Comparison of ENCODE assay signal across 9 cellular contexts in the genomic region with DNA sequence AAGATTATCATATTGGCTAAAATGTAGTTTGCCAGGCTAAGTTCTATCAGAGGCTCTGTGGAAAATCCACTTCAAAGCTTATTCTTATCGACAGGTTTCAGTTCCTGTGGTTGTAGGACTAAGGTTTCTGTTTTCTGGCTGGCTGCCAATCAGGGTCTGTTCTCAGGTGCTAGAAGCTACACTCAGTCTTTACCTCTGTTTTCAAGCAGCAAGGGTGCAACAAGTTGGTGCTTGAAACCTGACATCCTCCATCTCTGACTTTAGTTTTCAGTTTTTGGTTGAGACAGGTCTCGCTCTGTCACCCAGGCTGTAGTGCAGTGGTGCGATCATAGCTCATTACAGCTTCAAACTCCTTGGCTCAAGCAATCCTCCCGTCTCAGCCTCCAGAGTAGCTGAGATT. TPM values are rescaled to one million over a fixed set of nuclear protein-coding genes. Genes with fewer than 3 reads are reported as not detected.
DNase-seq lines count a peak whose midpoint lies in the region; ATAC-seq and TF ChIP-seq lines count a peak whose summit lies in the region.
"Had no signal": no experiment of that assay in that cellular context is flagged by ENCODE, and none has a peak within 500 bp of the region (broad histone marks: within the 10 kb centered on the region; RNA-seq: fewer than 3 reads in every experiment).

No MANE protein-coding gene starts in this region.

- H3K9me3 Mint-ChIP-seq in activated T-cell treated with anti-CD3 and anti-CD28 coated beads, Interleukin-2, amount 50 U/mL, for 24 hours = no peaks in the 10 kb centered on the region

- H3K4me3 Mint-ChIP-seq in activated T-cell treated with anti-CD3 and anti-CD28 coated beads, Interleukin-2, amount 50 U/mL, for 24 hours = no peak overlapping the region

- H3K36me3 Mint-ChIP-seq in activated T-cell treated with anti-CD3 and anti-CD28 coated beads, Interleukin-2, amount 50 U/mL, for 24 hours (ENCODE audit: low read depth) = peaks cover 84% of the 10 kb centered on the region

- no peak for TF ChIP-seq EP300 in sigmoid colon (IDR thresholded peaks at IDR 0.05)

- no peaks in the 10 kb centered on the region for H3K4me1 ChIP-seq in sigmoid colon

- no peak for TF ChIP-seq POLR2A in sigmoid colon (IDR thresholded peaks at IDR 0.05)

- intact Hi-C loops in sigmoid colon (cut with DNase I) = no loop called here

- no peaks in the 10 kb centered on the region for H3K27me3 ChIP-seq in sigmoid colon

- H3K27me3 Mint-ChIP-seq in activated T-cell treated with anti-CD3 and anti-CD28 coated beads, Interleukin-2, amount 50 U/mL, for 24 hours = no peaks in the 10 kb centered on the region

- peaks cover 0 to 62% (median 28%) of the 10 kb centered on the region in 4 donors for H3K36me3 ChIP-seq in sigmoid colon

- peak; percentile 38 for DNase-seq in activated naive CD4-positive, alpha-beta T cell treated with Interleukin-2 at 50 U/mL for 16 hours
- no peak for DNase-seq in activated naive CD4-positive, alpha-beta T cell (lab: John Stamatoyannopoulos, UW)
- peak; percentile 42 for DNase-seq in activated T-cell treated with anti-CD3 and anti-CD28 coated beads, Interleukin-2, amount 50 U/mL, for 24 hours
- DNase-seq in DMS53 treated with DMSO at 0.1 percent for 48 hours (lab: John Stamatoyannopoulos, UW; ENCODE audit: unreplicated experiment) (no peak), sigmoid colon (no peak), HCEC 1CT (no peak)
- DNase-seq in effector CD8-positive, alpha-beta T cell (lab: John Stamatoyannopoulos, UW) = no peak

- TF ChIP-seq CTCF in sigmoid colon (IDR thresholded peaks at IDR 0.05) = no peak

- H3K9me3 ChIP-seq in sigmoid colon = no peaks in the 10 kb centered on the region

- no peak overlapping the region for H3K27ac ChIP-seq in sigmoid colon
- H3K27ac ChIP-seq: C4-2B had no signal

- peaks cover 28% of the 10 kb centered on the region for H3K4me1 Mint-ChIP-seq in activated T-cell treated with anti-CD3 and anti-CD28 coated beads, Interleukin-2, amount 50 U/mL, for 24 hours (ENCODE audit: low read depth)

- WGBS in sigmoid colon, 2 donors = 69 to 90% methylated on average over 4 of the region's 4 CpGs

- H3K27ac Mint-ChIP-seq in activated T-cell treated with anti-CD3 and anti-CD28 coated beads, Interleukin-2, amount 50 U/mL, for 24 hours = peak overlapping the region; percentile 71

- H3K4me3 ChIP-seq in sigmoid colon = no peak overlapping the region

- ATAC-seq in HG03469 (IDR thresholded peaks at IDR 0.05; ENCODE audit: unreplicated experiment) = peak; percentile 88

RNA-seq across cellular contexts. Expression of a gene that starts 15.3 kb away (rescaled TPM):
- not detected for total RNA-seq in sigmoid colon
- polyA plus RNA-seq in sigmoid colon = not detected

RNA-seq across cellular contexts. Expression of a gene that starts 25.6 kb away (rescaled TPM):
- total RNA-seq in sigmoid colon = 10 to 100 TPM; 31.0 to 40.7 (median 40.5) TPM
- 10 to 100 TPM; 10.8 to 28.0 (median 11.8) TPM for polyA plus RNA-seq in sigmoid colon

Comparison
In these comparisons a context has a peak if more than half of its experiments do, and no peak if none do; other contexts are left out.
1. DNase-seq: peak in activated naive CD4-positive, alpha-beta T cell treated with Interleukin-2 at 50 U/mL for 16 hours (single experiment) and activated T-cell treated with anti-CD3 and anti-CD28 coated beads, Interleukin-2, amount 50 U/mL, for 24 hours (single experiment); none in activated naive CD4-positive, alpha-beta T cell (0 of 4), DMS53 treated with DMSO at 0.1 percent for 48 hours (single experiment), effector CD8-positive, alpha-beta T cell (single experiment), sigmoid colon (single experiment) and HCEC 1CT (single experiment).